ENCODE assay signal across 21 cellular contexts in the genomic region with DNA sequence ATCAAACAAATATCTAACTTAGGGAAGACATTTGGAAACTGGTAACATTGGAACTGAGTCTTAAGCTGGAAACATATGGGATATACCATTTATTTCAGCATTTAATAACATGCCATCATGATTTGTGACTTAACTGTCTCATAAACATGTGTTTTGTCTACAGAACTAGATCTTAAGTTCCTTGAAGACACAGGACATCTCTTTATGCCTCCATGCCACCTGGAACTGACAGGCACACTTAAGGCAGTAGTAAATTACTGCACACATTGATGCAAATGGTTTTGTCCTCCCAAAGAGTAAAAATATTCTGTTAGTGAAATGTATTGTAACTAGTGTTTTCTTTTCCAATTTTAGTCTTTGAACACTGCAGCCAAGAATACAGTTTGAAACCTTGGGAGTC.
"Had no signal": no experiment of that assay in that cellular context is flagged by ENCODE, and none has a peak within 500 bp of the region (broad histone marks: within the 10 kb centered on the region; RNA-seq: fewer than 3 reads in every experiment).

No MANE protein-coding gene starts in this region.

- DNase-seq: activated CD4-positive, alpha-beta T cell treated with anti-CD3 and anti-CD28 coated beads for 4 hours; activated CD8-positive, alpha-beta memory T cell treated with anti-CD3 and anti-CD28 coated beads, Interleukin-2, amount 50 U/mL, for 4 hours; activated gamma-delta T cell treated with Interleukin-2 at 50 U/mL for 16 hours; activated T-cell treated with anti-CD3 and anti-CD28 coated beads, Interleukin-2, amount 50 U/mL, for 48 hours; amniotic stem cell; effector CD8-positive, alpha-beta T cell; heart right ventricle; left ventricle myocardium inferior; pancreas; right lobe of liver; small intestine; stimulated activated CD4-positive, alpha-beta T cell treated with anti-CD3 and anti-CD28 coated beads, Interleukin-4, amount 100 ng/mL, for 24 hours; stomach; upper lobe of left lung had no signal

- H3K27ac ChIP-seq: cardiac muscle cell, heart right ventricle, left ventricle myocardium inferior, neutrophil, pancreas, right lobe of liver, stomach, upper lobe of left lung had no signal

- H3K9me3 Mint-ChIP-seq: activated naive CD4-positive, alpha-beta T cell treated with anti-CD3 and anti-CD28 coated beads, Interleukin-2, amount 50 U/mL, for 72 hours; dendritic cell treated with granulocyte-macrophage colony-stimulating factor and Interleukin-4, amounts not matched to agents 40 ng/mL and 50 ng/mL, for 4 days; stimulated activated effector memory CD8-positive, alpha-beta T cell treated with anti-CD3 and anti-CD28 coated beads, Interleukin-12 subunit alpha, Interleukin-12 subunit beta, amount 100 ng/mL, for 72 hours; T-helper 2 cell treated with Interferon-gamma antibody and Interleukin-4, amounts not matched to agents 5 μg/mL and 100 μg/mL, for 36 hours had no signal

- H3K4me3 ChIP-seq: cardiac muscle cell, left ventricle myocardium inferior, pancreas, right lobe of liver, stomach, upper lobe of left lung had no signal

- ATAC-seq: activated naive CD4-positive, alpha-beta T cell treated with anti-CD3 and anti-CD28 coated beads, Interleukin-2, amount 50 U/mL, for 72 hours; esophagus mucosa; heart right ventricle; pancreas; right lobe of liver; stimulated activated effector memory CD8-positive, alpha-beta T cell treated with anti-CD3 and anti-CD28 coated beads, Interleukin-12 subunit alpha, Interleukin-12 subunit beta, amount 100 ng/mL, for 72 hours had no signal

- H3K27me3 Mint-ChIP-seq: dendritic cell treated with granulocyte-macrophage colony-stimulating factor and Interleukin-4, amounts not matched to agents 40 ng/mL and 50 ng/mL, for 4 days had no signal

- H3K36me3 ChIP-seq: cardiac muscle cell, heart right ventricle, left ventricle myocardium inferior, neutrophil, pancreas, right lobe of liver, stomach, upper lobe of left lung had no signal

- H3K9me3 ChIP-seq: heart right ventricle, left ventricle myocardium inferior, neutrophil, pancreas, right lobe of liver, stomach, upper lobe of left lung had no signal

- H3K27me3 ChIP-seq: cardiac muscle cell, heart right ventricle, pancreas, right lobe of liver, stomach, upper lobe of left lung had no signal

- H3K27ac Mint-ChIP-seq: dendritic cell treated with granulocyte-macrophage colony-stimulating factor and Interleukin-4, amounts not matched to agents 40 ng/mL and 50 ng/mL, for 4 days had no signal

- H3K4me3 Mint-ChIP-seq: dendritic cell treated with granulocyte-macrophage colony-stimulating factor and Interleukin-4, amounts not matched to agents 40 ng/mL and 50 ng/mL, for 4 days had no signal
